29 cellular contexts compared by ENCODE assay signal in genomic region chr6:147046131-147046530, GRCh38.
DNase-seq lines count a peak whose midpoint lies in the region; ATAC-seq, FAIRE-seq and TF ChIP-seq lines count a peak whose summit lies in the region.
"Had no signal": no experiment of that assay in that cellular context is flagged by ENCODE, and none has a peak within 500 bp of the region (broad histone marks: within the 10 kb centered on the region; RNA-seq: fewer than 3 reads in every experiment).

No MANE protein-coding gene starts in this region.

- no peaks in the 10 kb centered on the region for H3K36me3 Mint-ChIP-seq in T-cell
- H3K36me3 Mint-ChIP-seq: activated CD8-positive, alpha-beta memory T cell treated with anti-CD3 and anti-CD28 coated beads, Interleukin-2, amount 10 ng/mL, durations not matched to agents 7 days and 5 days; brain had no signal

- no peaks in the 10 kb centered on the region for H3K27me3 ChIP-seq in WERI-Rb-1 (ENCODE audit: insufficient read depth, low read depth, severe bottlenecking)
- H3K27me3 ChIP-seq: adrenal gland, heart right ventricle, right atrium auricular region, tibial artery had no signal

- peaks cover 0 to 4% of the 10 kb centered on the region in 2 donors for H3K27me3 Mint-ChIP-seq in T-cell
- H3K27me3 Mint-ChIP-seq: activated CD4-positive, alpha-beta T cell treated with anti-CD3 and anti-CD28 coated beads, Interleukin-2, amount 10 ng/mL, durations not matched to agents 7 days and 5 days; brain had no signal

- H3K4me3 ChIP-seq in WERI-Rb-1 (ENCODE audit: low read depth, low read length): no peak overlapping the region
- H3K4me3 ChIP-seq: adrenal gland, heart right ventricle, lung, right atrium auricular region, tibial artery had no signal

- no peak for FAIRE-seq in D721Med (lab: Jason Lieb, UNC)
- FAIRE-seq: colon, GM12891 had no signal

- ATAC-seq in T-cell (replicated peaks in 1 of 4): no peak
- ATAC-seq: activated CD8-positive, alpha-beta memory T cell treated with anti-CD3 and anti-CD28 coated beads, Interleukin-2, amount 10 ng/mL, durations not matched to agents 7 days and 5 days; activated T-cell treated with anti-CD3 and anti-CD28 coated beads, Interleukin-2, amount 50 U/mL, for 72 hours; heart right ventricle had no signal

- in situ Hi-C loops in ACHN (cut with HindIII; ENCODE audit: low pct_ligation_motif_present, low pct_unique_long_range_greater_than_20kb, low sequenced_read_pairs): no loop called here

- CTCF ChIA-PET in T-cell (lab: Charles Lee): no interaction called here

- H3K9me3 Mint-ChIP-seq in T-cell: peaks cover 8 to 16% (median 15%) of the 10 kb centered on the region in 3 donors

- POLR2A ChIA-PET in T-cell (lab: Charles Lee): no interaction called here

- H3K4me1 Mint-ChIP-seq in T-cell: no peaks in the 10 kb centered on the region
- H3K4me1 Mint-ChIP-seq: activated CD4-positive, alpha-beta T cell treated with anti-CD3 and anti-CD28 coated beads, Interleukin-2, amount 10 ng/mL, durations not matched to agents 7 days and 5 days; activated CD8-positive, alpha-beta memory T cell treated with anti-CD3 and anti-CD28 coated beads, Interleukin-2, amount 10 ng/mL, durations not matched to agents 7 days and 5 days; brain; nephron had no signal

- no peak overlapping the region for H3K4me3 Mint-ChIP-seq in T-cell
- H3K4me3 Mint-ChIP-seq: activated CD4-positive, alpha-beta T cell treated with anti-CD3 and anti-CD28 coated beads, Interleukin-2, amount 10 ng/mL, durations not matched to agents 7 days and 5 days; activated CD8-positive, alpha-beta memory T cell treated with anti-CD3 and anti-CD28 coated beads, Interleukin-2, amount 10 ng/mL, durations not matched to agents 7 days and 5 days; activated naive CD4-positive, alpha-beta T cell treated with anti-CD3 and anti-CD28 coated beads for 36 hours; activated T-cell treated with anti-CD3 and anti-CD28 coated beads, Interleukin-2, amount 50 U/mL, for 72 hours; brain; nephron; T-helper 1 cell treated with Interleukin-12 subunit alpha and Interleukin-12 subunit beta and Interleukin-4 antibody, amounts not matched to agents 30 μg/mL and 1 μg/mL, for 36 hours had no signal

- DNase-seq in CMK (ENCODE audit: low read depth) (peak; percentile 22), NCI-H82 (lab: John Stamatoyannopoulos, UW) (peak; percentile 84), WERI-Rb-1 (peak; percentile 32), foreskin melanocyte (peak; percentile 11), ACHN (no peak), T-cell (no peak), D721Med (ENCODE audit: insufficient read length, low spot score) (no peak)
- DNase-seq: activated CD4-positive, alpha-beta T cell treated with anti-CD3 and anti-CD28 coated beads, Interleukin-2, amount 10 ng/mL, durations not matched to agents 7 days and 5 days; activated CD8-positive, alpha-beta memory T cell treated with anti-CD3 and anti-CD28 coated beads, Interleukin-2, amount 10 ng/mL, durations not matched to agents 7 days and 5 days; activated naive CD4-positive, alpha-beta T cell treated with anti-CD3 and anti-CD28 coated beads for 36 hours; activated T-cell treated with anti-CD3 and anti-CD28 coated beads, Interleukin-2, amount 50 U/mL, for 72 hours; adrenal gland; Calu3; effector CD4-positive, alpha-beta T cell; foreskin fibroblast; heart right ventricle; Karpas-422; NCI-H510A; stimulated activated CD4-positive, alpha-beta T cell treated with anti-CD3 and anti-CD28 coated beads, Interleukin-2, amount 100 ng/mL, for 24 hours; tibial artery had no signal

- H3K27ac ChIP-seq in WERI-Rb-1: no peak overlapping the region
- H3K27ac ChIP-seq: adrenal gland, epithelial cell of prostate, heart right ventricle, parathyroid adenoma, right atrium auricular region, tibial artery had no signal

- TF ChIP-seq CTCF in WERI-Rb-1 (IDR thresholded peaks at IDR 0.05; ENCODE audit: low read depth, low read length): no peak
- TF ChIP-seq CTCF in D721Med (IDR thresholded peaks at IDR 0.05; ENCODE audit: insufficient read depth, missing control alignments): no peak

- no peak overlapping the region for H3K27ac Mint-ChIP-seq in T-cell
- H3K27ac Mint-ChIP-seq: activated CD4-positive, alpha-beta T cell treated with anti-CD3 and anti-CD28 coated beads, Interleukin-2, amount 10 ng/mL, durations not matched to agents 7 days and 5 days; activated CD8-positive, alpha-beta memory T cell treated with anti-CD3 and anti-CD28 coated beads, Interleukin-2, amount 10 ng/mL, durations not matched to agents 7 days and 5 days; activated naive CD4-positive, alpha-beta T cell treated with anti-CD3 and anti-CD28 coated beads for 36 hours; activated T-cell treated with anti-CD3 and anti-CD28 coated beads, Interleukin-2, amount 50 U/mL, for 72 hours; brain; nephron; T-helper 1 cell treated with Interleukin-12 subunit alpha and Interleukin-12 subunit beta and Interleukin-4 antibody, amounts not matched to agents 30 μg/mL and 1 μg/mL, for 36 hours had no signal

- no peaks in the 10 kb centered on the region for H3K36me3 ChIP-seq in WERI-Rb-1
- H3K36me3 ChIP-seq: adrenal gland, heart right ventricle, right atrium auricular region, tibial artery had no signal

- H3K9me3 ChIP-seq in WERI-Rb-1 (ENCODE audit: severe bottlenecking): no peaks in the 10 kb centered on the region
- H3K9me3 ChIP-seq: adrenal gland had no signal

Comparison
In these comparisons a context has a peak if more than half of its experiments do, and no peak if none do; other contexts are left out.
1. DNase-seq: peak in CMK (single experiment), NCI-H82 (single experiment), WERI-Rb-1 (single experiment) and foreskin melanocyte (single experiment); none in ACHN (single experiment), T-cell (0 of 34) and D721Med (single experiment).